In genomic region chr15:89096664-89097063, GRCh38 we compare ENCODE assay signal across 24 cellular contexts. TPM values are rescaled to one million over a fixed set of nuclear protein-coding genes. Genes with fewer than 3 reads are reported as not detected.
DNase-seq lines count a peak whose midpoint lies in the region; ATAC-seq, FAIRE-seq and TF ChIP-seq lines count a peak whose summit lies in the region.
"Had no signal": no experiment of that assay in that cellular context is flagged by ENCODE, and none has a peak within 500 bp of the region (broad histone marks: within the 10 kb centered on the region; RNA-seq: fewer than 3 reads in every experiment).

No MANE protein-coding gene starts in this region.

- H2BK15ac ChIP-seq in IMR-90 (ENCODE audit: low read depth, low read length) = 0 out of 3 replicates have a peak overlapping the region, but pooled peaks have one; percentile 55

- TF ChIP-seq RAD21 in IMR-90 (IDR thresholded peaks at IDR 0.05; ENCODE audit: low read length) = no peak
- no peak for TF ChIP-seq RAD21 in K562 (CRISPR knock-in tag; conservative IDR thresholded peaks at IDR 0.05 in 1 of 2, IDR thresholded peaks at IDR 0.05 in 1 of 2)

- H3K9me1 ChIP-seq in IMR-90 (ENCODE audit: insufficient read depth, low read length) = peaks cover 22% of the 10 kb centered on the region
- no peaks in the 10 kb centered on the region for H3K9me1 ChIP-seq in K562 (ENCODE audit: control insufficient read depth, insufficient read depth, low read length)

- H3K4me1 ChIP-seq in IMR-90 (ENCODE audit: control insufficient read depth, insufficient read depth, low read length) (peaks cover 26% of the 10 kb centered on the region), K562 (replicated peaks in 1 of 2; ENCODE audit: control insufficient read depth in 2 of 2, insufficient read depth in 2 of 2, low read length in 2 of 2) (peaks cover 23 to 52% of the 10 kb centered on the region in 2 experiments)

- 0 out of 2 replicates have a peak overlapping the region, but pooled peaks have one; percentile 19 for H3K14ac ChIP-seq in IMR-90 (replicated peaks; ENCODE audit: low read depth, low read length)

- DNase-seq in IMR-90 (peak; percentile 68), K562 (ENCODE audit: extremely low read depth in 1 of 4, low spot score in 3 of 4) (no peak), inferior parietal cortex (ENCODE audit: extremely low spot score) (peak; percentile 22), substantia nigra (lab: John Stamatoyannopoulos, UW) (peak in 5 of 49 donors; percentile 8 to 25 (median 13)), medulla oblongata (ENCODE audit: extremely low spot score) (no peak), NCI-H146 treated with DMSO at 0.1 percent for 48 hours (lab: John Stamatoyannopoulos, UW; ENCODE audit: unreplicated experiment) (no peak), nephron progenitor cell (no peak)
- DNase-seq: activated CD4-positive, alpha-beta T cell treated with anti-CD3 and anti-CD28 coated beads for 36 hours; activated CD8-positive, alpha-beta memory T cell treated with anti-CD3 and anti-CD28 coated beads, Interleukin-2, amount 50 U/mL, for 48 hours; activated naive CD4-positive, alpha-beta T cell treated with anti-CD3 and anti-CD28 coated beads for 36 hours; effector memory CD4-positive, alpha-beta T cell; foreskin keratinocyte; HFFc6; NCI-H1048; NCI-H2171 treated with DMSO at 0.1 percent for 48 hours; SIG-M5; stimulated activated naive CD4-positive, alpha-beta T cell treated with Interleukin-2 at 50 U/mL for 16 hours had no signal

- no peak overlapping the region; the same call in 1 of the 2 replicates for H4K5ac ChIP-seq in IMR-90 (ENCODE audit: low read depth, low read length)

- BruUV-seq in IMR-90 (replicated peaks; lab: Mats Ljungman, UMichigan) (no TSS peak), K562 (replicated peaks; lab: Mats Ljungman, UMichigan) (no TSS peak)

- in situ Hi-C loops in IMR-90 (cut with MboI; ENCODE audit: low sequenced_read_pairs) = no loop called here
- in situ Hi-C loops in K562 (cut with MboI) = no loop called here

- no peak for FAIRE-seq in K562 (lab: Jason Lieb, UNC)
- FAIRE-seq: bronchial epithelial cell, GM19239 had no signal

- peaks cover 2% of the 10 kb centered on the region; the same call in 1 of the 2 replicates for H4K20me1 ChIP-seq in IMR-90 (ENCODE audit: insufficient read depth, low read length)
- no peaks in the 10 kb centered on the region for H4K20me1 ChIP-seq in K562 (replicated peaks; ENCODE audit: control insufficient read depth, insufficient read depth, low read length)

- intact Hi-C loops in IMR-90 (cut with micrococcal nuclease) (no loop called here), K562 (cut with micrococcal nuclease) (no loop called here)

- no peak overlapping the region for H3K56ac ChIP-seq in IMR-90 (ENCODE audit: extremely low read depth, insufficient read depth, low read length)

- H2BK5ac ChIP-seq in IMR-90 (ENCODE audit: low read depth, low read length, poor library complexity, severe bottlenecking) = peak overlapping the region; percentile 40

- H2AK5ac ChIP-seq in IMR-90 (ENCODE audit: low read depth, low read length) = no peak overlapping the region; the same call in 1 of the 2 replicates

- ATAC-seq in IMR-90 (ENCODE audit: low read depth) (peak; percentile 28; the same call in 1 of the 2 replicates), K562 (no peak)
- ATAC-seq: activated CD4-positive, alpha-beta T cell treated with anti-CD3 and anti-CD28 coated beads for 36 hours; foreskin keratinocyte had no signal

- H3K9ac ChIP-seq in IMR-90 (ENCODE audit: low read depth, low read length) (no peak overlapping the region), K562 (ENCODE audit: insufficient read depth in 1 of 2, low read depth in 2 of 2, low read length in 2 of 2) (no peak overlapping the region)

- peak overlapping the region; percentile 33; the same call in 1 of the 2 replicates for H2BK20ac ChIP-seq in IMR-90 (ENCODE audit: low read depth, low read length)

- no CpG with 5 or more reads among the region's 5 CpGs for WGBS in IMR-90 (ENCODE audit: extremely low coverage in 2 of 2, insufficient read length in 1 of 2), 2 experiments
- WGBS in K562 (ENCODE audit: insufficient coverage, low coverage, missing lambda C conversion rate) = 72% methylated on average over 5 of the region's 5 CpGs

- H3K27ac ChIP-seq in IMR-90 (ENCODE audit: insufficient read depth, low read length) = no peak overlapping the region
- no peak overlapping the region for H3K27ac ChIP-seq in K562 (ENCODE audit: extremely low read depth, low read depth, low read length)
- H3K27ac ChIP-seq in substantia nigra (ENCODE audit: low read depth, low read length, poor library complexity, severe bottlenecking) = peak overlapping the region; percentile 4
- H3K27ac ChIP-seq: foreskin keratinocyte had no signal

- TF ChIP-seq CTCF in IMR-90 (conservative IDR thresholded peaks at IDR 0.05; ENCODE audit: low read depth, low read length) (no peak), K562 (IDR thresholded peaks at IDR 0.05 in 2 of 3, conservative IDR thresholded peaks at IDR 0.05 in 1 of 3; ENCODE audit: insufficient read depth in 2 of 3, low read depth in 1 of 3, low read length in 3 of 3) (no peak), nephron progenitor cell (IDR thresholded peaks at IDR 0.05) (no peak)

- no peak overlapping the region for H2AK9ac ChIP-seq in IMR-90 (replicated peaks; ENCODE audit: low read depth, low read length, poor library complexity)

- peak overlapping the region in 1 of 2 experiments; percentile 0; a peak in 1 of 4 replicates for H4K8ac ChIP-seq in IMR-90 (ENCODE audit: low read depth in 2 of 2, low read length in 2 of 2)

- peak overlapping the region; percentile 58; the same call in 1 of the 2 replicates for H3K18ac ChIP-seq in IMR-90 (ENCODE audit: low read depth, low read length)

- no peak overlapping the region for H3K27ac Mint-ChIP-seq in nephron progenitor cell
- H3K27ac Mint-ChIP-seq: activated CD4-positive, alpha-beta T cell treated with anti-CD3 and anti-CD28 coated beads for 36 hours; activated naive CD4-positive, alpha-beta T cell treated with anti-CD3 and anti-CD28 coated beads for 36 hours; HFFc6; IgD-negative memory B cell; memory B cell; T-helper 2 cell treated with Interferon-gamma antibody and Interleukin-4, amounts not matched to agents 5 μg/mL and 100 μg/mL, for 36 hours had no signal

- H3K9me3 ChIP-seq in IMR-90 (ENCODE audit: control insufficient read depth, insufficient read depth, low read length) (no peaks in the 10 kb centered on the region), K562 (replicated peaks; ENCODE audit: control insufficient read depth, insufficient read depth, low read depth, low read length) (no peaks in the 10 kb centered on the region)

- peaks cover 63% of the 10 kb centered on the region for H3K4me1 Mint-ChIP-seq in nephron progenitor cell

- H3K4me3 ChIP-seq in IMR-90 (ENCODE audit: insufficient read depth, low read depth, low read length) = no peak overlapping the region
- H3K4me3 ChIP-seq in K562 = no peak overlapping the region
- H3K4me3 ChIP-seq: skin epidermis had no signal

- POLR2A ChIA-PET in IMR-90 (lab: Charles Lee; ENCODE audit: unreplicated experiment) (no interaction called here), K562 (lab: Yijun Ruan, JAX) (interaction anchor here (0.6 to 10.0 kb wide), 7 partner anchors 8 to 39 kb away, joined by 3 to 62 read pairs (median 4); partner anchors contain the start of gene ABHD2)

- H3K27me3 Mint-ChIP-seq in nephron progenitor cell (ENCODE audit: low read depth, poor library complexity) = peaks cover 5% of the 10 kb centered on the region
- H3K27me3 Mint-ChIP-seq: activated CD4-positive, alpha-beta T cell treated with anti-CD3 and anti-CD28 coated beads for 36 hours; IgD-negative memory B cell; memory B cell had no signal

- peaks cover 98% of the 10 kb centered on the region for H3K79me2 ChIP-seq in K562 (ENCODE audit: control insufficient read depth, insufficient read depth, low read length)

- no peaks in the 10 kb centered on the region for H3K27me3 ChIP-seq in IMR-90 (ENCODE audit: control insufficient read depth, insufficient read depth, low read length)
- H3K27me3 ChIP-seq in K562 (ENCODE audit: control insufficient read depth in 2 of 2, insufficient read depth in 2 of 2, low read length in 2 of 2) = no peaks in the 10 kb centered on the region
- H3K27me3 ChIP-seq: foreskin keratinocyte had no signal

- H3K36me3 ChIP-seq in IMR-90 (ENCODE audit: control insufficient read depth, insufficient read depth, low read length) (peaks cover 2% of the 10 kb centered on the region; the same call in 1 of the 2 replicates), K562 (ENCODE audit: control insufficient read depth, insufficient read depth, low read length) (peaks cover 58% of the 10 kb centered on the region)

- H2AFZ ChIP-seq in IMR-90 (replicated peaks; ENCODE audit: low read length, poor library complexity) (no peak overlapping the region), K562 (ENCODE audit: low read depth, low read length) (no peak overlapping the region)

- H3K36me3 Mint-ChIP-seq in nephron progenitor cell (ENCODE audit: low read depth) = peaks cover 5% of the 10 kb centered on the region

- no peaks in the 10 kb centered on the region for H3K9me3 Mint-ChIP-seq in nephron progenitor cell
- H3K9me3 Mint-ChIP-seq: activated naive CD4-positive, alpha-beta T cell treated with anti-CD3 and anti-CD28 coated beads for 36 hours; HFFc6; IgD-negative memory B cell; memory B cell; neural crest cell; T-helper 2 cell treated with Interferon-gamma antibody and Interleukin-4, amounts not matched to agents 5 μg/mL and 100 μg/mL, for 36 hours had no signal

- 0 out of 2 replicates have a peak overlapping the region, but pooled peaks have one; percentile 2 for H4K91ac ChIP-seq in IMR-90 (ENCODE audit: insufficient read depth, low read depth, low read length)

- dilution Hi-C loops in IMR-90 (cut with HindIII; ENCODE audit: low sequenced_read_pairs, unreplicated experiment) = no loop called here

- CTCF ChIA-PET in IMR-90 (lab: Yijun Ruan, JAX) (interaction anchor here (0.5 to 1.6 kb wide), 2 partner anchors 9 to 75 kb away, joined by 5 to 7 read pairs; partner anchors contain the start of gene ABHD2), K562 (lab: Yijun Ruan, JAX; ENCODE audit: low intra/inter-chr PET ratio) (no interaction called here)

- no peak overlapping the region; the same call in 1 of the 2 replicates for H3K4ac ChIP-seq in IMR-90 (ENCODE audit: low read depth, low read length)

- H3K79me1 ChIP-seq in IMR-90 (ENCODE audit: low read depth in 1 of 2, low read length in 2 of 2) = peaks cover 34 to 75% of the 10 kb centered on the region in 2 experiments

- H3K4me2 ChIP-seq in IMR-90 (ENCODE audit: low read depth, low read length) (peak overlapping the region; percentile 62; the same call in 1 of the 2 replicates), K562 (ENCODE audit: insufficient read depth, low read length) (no peak overlapping the region)

- no peak overlapping the region; the same call in 1 of the 2 replicates for H3K23ac ChIP-seq in IMR-90 (ENCODE audit: low read depth, low read length)

- H2BK120ac ChIP-seq in IMR-90 (ENCODE audit: low read depth, low read length) = peak overlapping the region; percentile 5; the same call in 1 of the 2 replicates

- no peak for TF ChIP-seq EP300 in K562 (IDR thresholded peaks at IDR 0.05; ENCODE audit: low read length)

- no peak for TF ChIP-seq POLR2A in IMR-90 (IDR thresholded peaks at IDR 0.05; ENCODE audit: low read depth, low read length)
- TF ChIP-seq POLR2A in K562 (conservative IDR thresholded peaks at IDR 0.05) = no peak

- no peak overlapping the region for H3K4me3 Mint-ChIP-seq in nephron progenitor cell
- H3K4me3 Mint-ChIP-seq: activated CD4-positive, alpha-beta T cell treated with anti-CD3 and anti-CD28 coated beads for 36 hours; activated naive CD4-positive, alpha-beta T cell treated with anti-CD3 and anti-CD28 coated beads for 36 hours; HFFc6; IgD-negative memory B cell; memory B cell; neural crest cell; T-helper 2 cell treated with Interferon-gamma antibody and Interleukin-4, amounts not matched to agents 5 μg/mL and 100 μg/mL, for 36 hours had no signal

RNA-seq across cellular contexts. Expression of gene ABHD2, which starts 8.4 kb away (rescaled TPM):
- 56.9 and 62.9 TPM in 2 replicates for total RNA-seq in IMR-90 (2012; rRNA removed)
- polyA plus RNA-seq in IMR-90 (2012; rRNA removed) = 29.4 and 31.2 TPM in 2 replicates
- polyA plus RNA-seq in IMR-90 (2012; cell fraction: cytosol; rRNA removed) = 5.6 and 10.7 TPM in 2 replicates
- 13.8 and 16.1 TPM in 2 replicates for polyA plus RNA-seq in IMR-90 (2012; cell fraction: nucleus; rRNA removed; ENCODE audit: low replicate concordance)
- 132 and 172 TPM in 2 replicates for total RNA-seq in K562 (2011; cell fraction: chromatin; rRNA removed; ENCODE audit: low replicate concordance)
- 83.2 and 102 TPM in 2 replicates for total RNA-seq in K562 (2011; cell fraction: nucleolus; rRNA removed)
- total RNA-seq in K562 (2011; cell fraction: nucleoplasm; rRNA removed) = 106 and 122 TPM in 2 replicates
- 33.0 and 57.6 TPM in 2 replicates for total RNA-seq in K562 (2014; rRNA removed)
- 41.4 and 47.5 TPM in 2 replicates for total RNA-seq in K562 (2014; rRNA removed; fragmentation: Illumina TruSeq; extraction: Trizol)
- 48.9 and 49.2 TPM in 2 replicates for total RNA-seq in K562 (2015; rRNA removed; fragmentation: Illumina TruSeq; extraction: Trizol)
- 80.9 and 99.8 TPM in 2 replicates for total RNA-seq in K562 (2021)
- 54.0 and 74.7 TPM in 2 replicates for polyA plus RNA-seq in K562 (2011; rRNA removed)
- polyA plus RNA-seq in K562 (2011; cell fraction: cytosol; rRNA removed) = 51.7 and 55.3 TPM in 2 replicates
- 45.7 and 51.1 TPM in 2 replicates for polyA plus RNA-seq in K562 (2011; cell fraction: nucleus; rRNA removed)
- polyA plus RNA-seq in K562 (2012) = 31.8 and 34.6 TPM in 2 replicates
- polyA plus RNA-seq in K562 (2014; fragmentation: Illumina TruSeq; extraction: Trizol) = 76.3 and 78.6 TPM in 2 replicates
- 10 to 100 TPM; 16.9 to 18.1 TPM for polyA plus RNA-seq in K562 (2014; fragmentation: Nextera tagmentation; extraction: Ambion mirVana)
- polyA plus RNA-seq in K562 (2014; rRNA removed) = 30.4 and 34.5 TPM in 2 replicates
- polyA minus RNA-seq in K562 (2011; rRNA and poly(A)+ RNA removed) = 150 and 180 TPM in 2 replicates
- 54.4 and 55.4 TPM in 2 replicates for polyA minus RNA-seq in K562 (2011; cell fraction: cytosol; rRNA and poly(A)+ RNA removed)
- polyA minus RNA-seq in K562 (2011; cell fraction: nucleus; rRNA and poly(A)+ RNA removed) = 26.9 and 57.4 TPM in 2 replicates

Comparison
In these comparisons a context has a peak if more than half of its experiments do, and no peak if none do; other contexts are left out.
1. DNase-seq: peak in IMR-90 (single experiment) and inferior parietal cortex (single experiment); none in K562 (0 of 4), medulla oblongata (single experiment), NCI-H146 treated with DMSO at 0.1 percent for 48 hours (single experiment) and nephron progenitor cell (single experiment).